17 cellular contexts compared by ENCODE assay signal in the genomic region with DNA sequence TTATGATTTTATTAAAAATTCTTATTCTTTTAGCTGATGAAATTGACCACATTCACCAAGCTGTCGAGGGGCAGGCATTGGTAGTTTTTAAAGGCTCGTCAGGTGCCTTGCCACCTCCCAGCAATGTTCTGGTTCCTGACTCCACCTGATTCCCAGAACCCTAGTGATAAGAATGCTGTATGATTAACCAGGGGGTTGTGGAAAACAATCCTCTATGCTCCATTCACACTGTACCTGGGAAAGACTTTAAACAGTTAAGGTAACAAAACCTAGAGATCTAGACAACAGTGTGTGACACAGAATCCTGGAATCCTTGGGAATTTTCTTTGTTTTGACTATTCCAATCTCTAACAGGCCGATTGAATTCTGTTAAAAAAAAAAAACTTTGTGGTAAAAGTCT.
"Had no signal": no experiment of that assay in that cellular context is flagged by ENCODE, and none has a peak within 500 bp of the region (broad histone marks: within the 10 kb centered on the region; RNA-seq: fewer than 3 reads in every experiment).

No MANE protein-coding gene starts in this region.

- H3K4me3 Mint-ChIP-seq: activated CD4-positive, alpha-beta T cell treated with anti-CD3 and anti-CD28 coated beads, Interleukin-2, amount 10 ng/mL, durations not matched to agents 7 days and 5 days; activated naive CD8-positive, alpha-beta T cell treated with anti-CD3 and anti-CD28 coated beads, Interleukin-2, amount 10 ng/mL, durations not matched to agents 7 days and 5 days; activated T-helper 1 cell treated with anti-CD3 and anti-CD28 coated beads, Interleukin-12 subunit alpha, Interleukin-12 subunit beta, Interleukin-2, Interleukin-4 antibody, amounts not matched to agents 30 ng/mL and 10 ng/mL and 1 ng/mL, durations not matched to agents 14 hours and 24 hours and 36 hours; dendritic cell treated with granulocyte-macrophage colony-stimulating factor and Interleukin-4, amounts not matched to agents 40 ng/mL and 50 ng/mL, for 4 days; nephron progenitor cell; T-helper 2 cell treated with Interferon-gamma antibody and Interleukin-4, amounts not matched to agents 5 μg/mL and 100 μg/mL, for 36 hours had no signal

- H3K36me3 ChIP-seq: gastrocnemius medialis, heart right ventricle, left ventricle myocardium inferior, spleen had no signal

- DNase-seq: activated CD4-positive, alpha-beta T cell treated with anti-CD3 and anti-CD28 coated beads, Interleukin-2, amount 10 ng/mL, durations not matched to agents 7 days and 5 days; activated CD4-positive, CD25-positive, alpha-beta regulatory T cell; activated naive CD4-positive, alpha-beta T cell; activated naive CD8-positive, alpha-beta T cell treated with anti-CD3 and anti-CD28 coated beads, Interleukin-2, amount 10 ng/mL, durations not matched to agents 7 days and 5 days; erythroblast; gastrocnemius medialis; heart right ventricle; left ventricle myocardium inferior; nephron progenitor cell; occipital lobe; psoas muscle; spleen; SW 1271 had no signal

- H3K4me3 ChIP-seq: gastrocnemius medialis, heart right ventricle, left ventricle myocardium inferior, psoas muscle, spleen had no signal

- H3K4me1 ChIP-seq: gastrocnemius medialis, left ventricle myocardium inferior, psoas muscle, spleen had no signal

- H3K27me3 Mint-ChIP-seq: activated CD4-positive, alpha-beta T cell treated with anti-CD3 and anti-CD28 coated beads, Interleukin-2, amount 10 ng/mL, durations not matched to agents 7 days and 5 days; activated naive CD8-positive, alpha-beta T cell treated with anti-CD3 and anti-CD28 coated beads, Interleukin-2, amount 10 ng/mL, durations not matched to agents 7 days and 5 days; dendritic cell treated with granulocyte-macrophage colony-stimulating factor and Interleukin-4, amounts not matched to agents 40 ng/mL and 50 ng/mL, for 4 days had no signal

- ATAC-seq: gastrocnemius medialis, heart right ventricle, psoas muscle, sciatic nerve had no signal

- H3K36me3 Mint-ChIP-seq: activated naive CD8-positive, alpha-beta T cell treated with anti-CD3 and anti-CD28 coated beads, Interleukin-2, amount 10 ng/mL, durations not matched to agents 7 days and 5 days had no signal

- H3K9me3 Mint-ChIP-seq: activated T-helper 1 cell treated with anti-CD3 and anti-CD28 coated beads, Interleukin-12 subunit alpha, Interleukin-12 subunit beta, Interleukin-2, Interleukin-4 antibody, amounts not matched to agents 30 ng/mL and 10 ng/mL and 1 ng/mL, durations not matched to agents 14 hours and 24 hours and 36 hours had no signal

- H3K27ac ChIP-seq: gastrocnemius medialis, heart right ventricle, left ventricle myocardium inferior, psoas muscle, spleen had no signal

- H3K27ac Mint-ChIP-seq: activated CD4-positive, alpha-beta T cell treated with anti-CD3 and anti-CD28 coated beads, Interleukin-2, amount 10 ng/mL, durations not matched to agents 7 days and 5 days; activated naive CD8-positive, alpha-beta T cell treated with anti-CD3 and anti-CD28 coated beads, Interleukin-2, amount 10 ng/mL, durations not matched to agents 7 days and 5 days; activated T-helper 1 cell treated with anti-CD3 and anti-CD28 coated beads, Interleukin-12 subunit alpha, Interleukin-12 subunit beta, Interleukin-2, Interleukin-4 antibody, amounts not matched to agents 30 ng/mL and 10 ng/mL and 1 ng/mL, durations not matched to agents 14 hours and 24 hours and 36 hours; dendritic cell treated with granulocyte-macrophage colony-stimulating factor and Interleukin-4, amounts not matched to agents 40 ng/mL and 50 ng/mL, for 4 days; nephron progenitor cell; T-helper 2 cell treated with Interferon-gamma antibody and Interleukin-4, amounts not matched to agents 5 μg/mL and 100 μg/mL, for 36 hours had no signal

- H3K27me3 ChIP-seq: gastrocnemius medialis, heart right ventricle, spleen had no signal
